Comparison of ENCODE assay signal across 1 cellular context in genomic region chr7:2763607-2764006, GRCh38.
TF ChIP-seq lines count a peak whose summit lies in the region.

No MANE protein-coding gene starts in this region.

TF ChIP-seq in WTC11, 78 proteins besides CTCF, POLR2A, EP300 and RAD21 (continued from another document):
- TF ChIP-seq, protein P1, sequence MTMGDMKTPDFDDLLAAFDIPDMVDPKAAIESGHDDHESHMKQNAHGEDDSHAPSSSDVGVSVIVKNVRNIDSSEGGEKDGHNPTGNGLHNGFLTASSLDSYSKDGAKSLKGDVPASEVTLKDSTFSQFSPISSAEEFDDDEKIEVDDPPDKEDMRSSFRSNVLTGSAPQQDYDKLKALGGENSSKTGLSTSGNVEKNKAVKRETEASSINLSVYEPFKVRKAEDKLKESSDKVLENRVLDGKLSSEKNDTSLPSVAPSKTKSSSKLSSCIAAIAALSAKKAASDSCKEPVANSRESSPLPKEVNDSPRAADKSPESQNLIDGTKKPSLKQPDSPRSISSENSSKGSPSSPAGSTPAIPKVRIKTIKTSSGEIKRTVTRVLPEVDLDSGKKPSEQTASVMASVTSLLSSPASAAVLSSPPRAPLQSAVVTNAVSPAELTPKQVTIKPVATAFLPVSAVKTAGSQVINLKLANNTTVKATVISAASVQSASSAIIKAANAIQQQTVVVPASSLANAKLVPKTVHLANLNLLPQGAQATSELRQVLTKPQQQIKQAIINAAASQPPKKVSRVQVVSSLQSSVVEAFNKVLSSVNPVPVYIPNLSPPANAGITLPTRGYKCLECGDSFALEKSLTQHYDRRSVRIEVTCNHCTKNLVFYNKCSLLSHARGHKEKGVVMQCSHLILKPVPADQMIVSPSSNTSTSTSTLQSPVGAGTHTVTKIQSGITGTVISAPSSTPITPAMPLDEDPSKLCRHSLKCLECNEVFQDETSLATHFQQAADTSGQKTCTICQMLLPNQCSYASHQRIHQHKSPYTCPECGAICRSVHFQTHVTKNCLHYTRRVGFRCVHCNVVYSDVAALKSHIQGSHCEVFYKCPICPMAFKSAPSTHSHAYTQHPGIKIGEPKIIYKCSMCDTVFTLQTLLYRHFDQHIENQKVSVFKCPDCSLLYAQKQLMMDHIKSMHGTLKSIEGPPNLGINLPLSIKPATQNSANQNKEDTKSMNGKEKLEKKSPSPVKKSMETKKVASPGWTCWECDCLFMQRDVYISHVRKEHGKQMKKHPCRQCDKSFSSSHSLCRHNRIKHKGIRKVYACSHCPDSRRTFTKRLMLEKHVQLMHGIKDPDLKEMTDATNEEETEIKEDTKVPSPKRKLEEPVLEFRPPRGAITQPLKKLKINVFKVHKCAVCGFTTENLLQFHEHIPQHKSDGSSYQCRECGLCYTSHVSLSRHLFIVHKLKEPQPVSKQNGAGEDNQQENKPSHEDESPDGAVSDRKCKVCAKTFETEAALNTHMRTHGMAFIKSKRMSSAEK (CRISPR knock-in tag; IDR thresholded peaks at IDR 0.05; ENCODE audit: borderline replicate concordance): no peak
